In genomic region chr15:81752149-81752942, GRCh38 we compare ENCODE assay signal across 8 cellular contexts.
DNase-seq lines count a peak whose midpoint lies in the region; ATAC-seq and TF ChIP-seq lines count a peak whose summit lies in the region.

No MANE protein-coding gene starts in this region.

- H3K4me3 Mint-ChIP-seq in Caco-2 (ENCODE audit: unreplicated experiment), result no peak overlapping the region

- no peaks in the 10 kb centered on the region for H3K9me3 Mint-ChIP-seq in Caco-2 (ENCODE audit: unreplicated experiment)

- TF ChIP-seq CTCF in LNCaP clone FGC (IDR thresholded peaks at IDR 0.05; ENCODE audit: control insufficient read depth, extremely low read depth, insufficient read depth), result no peak
- TF ChIP-seq CTCF in Caco-2 (IDR thresholded peaks at IDR 0.05; ENCODE audit: insufficient read depth in 1 of 2, low read depth in 1 of 2, low read length in 1 of 2, severe bottlenecking in 1 of 2, unreplicated experiment in 1 of 2), result no peak

- H3K27me3 ChIP-seq in SJCRH30 (no peaks in the 10 kb centered on the region), Caco-2 (replicated peaks; ENCODE audit: control insufficient read depth, insufficient read depth, low read length) (no peaks in the 10 kb centered on the region)

- H3K27me3 Mint-ChIP-seq in Caco-2 (ENCODE audit: insufficient read depth, unreplicated experiment), result peaks cover 16% of the 10 kb centered on the region

- H3K9me3 ChIP-seq in SJCRH30 (replicated peaks) (peaks cover 3% of the 10 kb centered on the region; the same call in 1 of the 2 replicates), Caco-2 (no peaks in the 10 kb centered on the region)

- intact Hi-C loops in Caco-2 (cut with micrococcal nuclease; ENCODE audit: unreplicated experiment), result no loop called here

- DNase-seq in LNCaP clone FGC (ENCODE audit: low read depth) (peak; percentile 74), SJCRH30 (peak; percentile 90 to 95), glomerular visceral epithelial cell (ENCODE audit: extremely low spot score) (peak; percentile 4), skeletal muscle cell (ENCODE audit: low read depth) (peak; percentile 43), Caco-2 (no peak), RKO (ENCODE audit: low spot score) (no peak)

- H3K36me3 ChIP-seq in SJCRH30 (no peaks in the 10 kb centered on the region), Caco-2 (ENCODE audit: control insufficient read depth, insufficient read depth, low read length) (no peaks in the 10 kb centered on the region)

- ATAC-seq in HG02870 (IDR thresholded peaks at IDR 0.05; ENCODE audit: unreplicated experiment), result no peak
- no peak for ATAC-seq in GM18858 (IDR thresholded peaks at IDR 0.05; ENCODE audit: unreplicated experiment)

- H3K4me1 ChIP-seq in SJCRH30 (peaks cover 36% of the 10 kb centered on the region), Caco-2 (no peaks in the 10 kb centered on the region)

- H3K4me1 Mint-ChIP-seq in Caco-2 (ENCODE audit: low read depth, unreplicated experiment), result no peaks in the 10 kb centered on the region

- no peak overlapping the region for H3K4me3 ChIP-seq in LNCaP clone FGC (ENCODE audit: low read depth, low read length)
- H3K4me3 ChIP-seq in SJCRH30, result no peak overlapping the region
- H3K4me3 ChIP-seq in skeletal muscle cell (ENCODE audit: low read depth, low read length), result no peak overlapping the region
- H3K4me3 ChIP-seq in Caco-2 (ENCODE audit: low read depth, low read length), result no peak overlapping the region

- H3K27ac ChIP-seq in SJCRH30, result peak overlapping the region; percentile 40

- CTCF ChIA-PET in Caco-2 (lab: Charles Lee), result no interaction called here

- BruUV-seq in Caco-2 (replicated peaks; lab: Mats Ljungman, UMichigan), result no TSS peak

- POLR2A ChIA-PET in Caco-2 (lab: Charles Lee), result no interaction called here

- no peaks in the 10 kb centered on the region for H3K36me3 Mint-ChIP-seq in Caco-2 (ENCODE audit: insufficient read depth, unreplicated experiment)

- no peak overlapping the region for H3K27ac Mint-ChIP-seq in Caco-2 (ENCODE audit: unreplicated experiment)

Comparison
In these comparisons a context has a peak if more than half of its experiments do, and no peak if none do; other contexts are left out.
1. DNase-seq: peak in LNCaP clone FGC (single experiment), SJCRH30 (2 of 2), glomerular visceral epithelial cell (single experiment) and skeletal muscle cell (single experiment); none in Caco-2 (0 of 2) and RKO (single experiment).